In the genomic region with DNA sequence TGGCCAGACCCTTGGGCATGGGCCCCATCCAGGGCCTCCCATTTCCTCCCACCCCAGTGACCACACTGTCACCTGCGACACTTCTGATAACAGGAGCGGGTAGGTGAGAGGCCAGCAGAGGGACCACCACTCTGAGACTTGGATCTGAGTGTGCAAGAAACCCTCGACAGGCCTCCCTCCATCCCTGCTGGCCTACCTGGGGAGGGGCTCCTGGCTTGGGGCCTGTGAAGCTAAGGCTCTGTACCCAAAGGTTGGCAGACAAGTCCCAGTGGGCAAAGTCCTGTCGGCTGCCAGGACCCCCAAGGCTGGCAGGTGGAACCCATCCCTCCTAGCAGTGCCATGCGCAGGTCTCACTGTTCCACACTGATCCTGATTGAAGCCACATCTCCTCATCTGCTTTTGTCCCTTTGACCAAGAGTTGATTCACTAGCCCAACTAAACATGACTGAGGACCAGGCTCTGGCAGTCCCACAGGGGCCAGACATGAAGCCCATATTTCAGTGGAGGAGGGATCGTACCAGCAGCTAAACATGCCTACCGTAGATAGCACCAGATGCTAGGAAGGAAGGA, we compare ENCODE assay signal across 12 cellular contexts. TPM values are rescaled to one million over a fixed set of nuclear protein-coding genes. Genes with fewer than 3 reads are reported as not detected.
DNase-seq lines count a peak whose midpoint lies in the region; ATAC-seq and TF ChIP-seq lines count a peak whose summit lies in the region.
"Had no signal": no experiment of that assay in that cellular context is flagged by ENCODE, and none has a peak within 500 bp of the region (broad histone marks: within the 10 kb centered on the region; RNA-seq: fewer than 3 reads in every experiment).

No MANE protein-coding gene starts in this region.

- TF ChIP-seq CTCF in CD14-positive monocyte (IDR thresholded peaks at IDR 0.05) (no peak), natural killer cell (IDR thresholded peaks at IDR 0.05) (no peak)

- peaks cover 0 to 24% (median 4%) of the 10 kb centered on the region in 3 donors for H3K27me3 Mint-ChIP-seq in CD14-positive monocyte (ENCODE audit: low read depth in 3 of 3)
- H3K27me3 Mint-ChIP-seq in central memory CD8-positive, alpha-beta T cell, result no peaks in the 10 kb centered on the region
- no peaks in the 10 kb centered on the region for H3K27me3 Mint-ChIP-seq in natural killer cell (ENCODE audit: low read depth in 2 of 2)

- peaks cover 0 to 3% (median 0%) of the 10 kb centered on the region in 7 donors for H3K9me3 Mint-ChIP-seq in CD14-positive monocyte
- H3K9me3 Mint-ChIP-seq in central memory CD8-positive, alpha-beta T cell, result no peaks in the 10 kb centered on the region
- no peaks in the 10 kb centered on the region for H3K9me3 Mint-ChIP-seq in natural killer cell

- H3K4me1 Mint-ChIP-seq in CD14-positive monocyte (peaks cover 18% of the 10 kb centered on the region), natural killer cell (peaks cover 12 to 23% of the 10 kb centered on the region in 2 donors)
- peaks cover 28% of the 10 kb centered on the region for H3K4me1 Mint-ChIP-seq in central memory CD8-positive, alpha-beta T cell

- H3K27ac Mint-ChIP-seq in CD14-positive monocyte, result peak overlapping the region in 3 of 7 donors; percentile 19 to 51 (median 41)
- peak overlapping the region; percentile 33 for H3K27ac Mint-ChIP-seq in central memory CD8-positive, alpha-beta T cell (ENCODE audit: low read depth)
- H3K27ac Mint-ChIP-seq in natural killer cell, result peak overlapping the region; percentile 50 to 70

- H3K4me3 Mint-ChIP-seq in CD14-positive monocyte, result no peak overlapping the region
- H3K4me3 Mint-ChIP-seq in central memory CD8-positive, alpha-beta T cell, result no peak overlapping the region
- no peak overlapping the region for H3K4me3 Mint-ChIP-seq in natural killer cell

- H3K36me3 Mint-ChIP-seq in CD14-positive monocyte (peaks cover 6 to 7% of the 10 kb centered on the region in 2 donors), natural killer cell (no peaks in the 10 kb centered on the region)
- peaks cover 2% of the 10 kb centered on the region for H3K36me3 Mint-ChIP-seq in central memory CD8-positive, alpha-beta T cell (ENCODE audit: insufficient read depth)

- intact Hi-C loops in CD14-positive monocyte (cut with micrococcal nuclease), result no loop called here
- intact Hi-C loops in natural killer cell (cut with micrococcal nuclease), result no loop called here

- DNase-seq in CD14-positive monocyte (ENCODE audit: low spot score), result peak; percentile 36
- DNase-seq in central memory CD8-positive, alpha-beta T cell (ENCODE audit: low spot score in 2 of 2), result no peak
- no peak for DNase-seq in natural killer cell
- DNase-seq in iPS-NIHi11 (ENCODE audit: low spot score), result no peak
- no peak for DNase-seq in NCI-H187 treated with DMSO at 0.1 percent for 48 hours (lab: John Stamatoyannopoulos, UW)
- DNase-seq in NCI-H510A treated with DMSO at 0.1 percent for 48 hours (lab: John Stamatoyannopoulos, UW), result no peak
- DNase-seq: activated gamma-delta T cell treated with Interleukin-2 at 50 U/mL for 16 hours; colonic mucosa; NCI-H2081 treated with DMSO at 0.1 percent for 48 hours; stimulated activated CD4-positive, alpha-beta T cell treated with anti-CD3 and anti-CD28 coated beads, Interleukin-4, amount 100 ng/mL, for 24 hours; T1000 had no signal

- no peak for ATAC-seq in GM18505 (IDR thresholded peaks at IDR 0.05; ENCODE audit: unreplicated experiment)
- no peak for ATAC-seq in central memory CD8-positive, alpha-beta T cell (replicated peaks; ENCODE audit: extremely low read depth, poor library complexity, severe bottlenecking)
- no peak for ATAC-seq in natural killer cell

- peak; percentile 6 for TF ChIP-seq POLR2A in GM18505 (IDR thresholded peaks at IDR 0.05; ENCODE audit: borderline replicate concordance, extremely low read depth, insufficient read depth, insufficient read length)

RNA-seq across cellular contexts. Expression of a gene that starts 1.2 kb away (rescaled TPM):
- not detected for polyA plus RNA-seq in CD14-positive monocyte
- total RNA-seq in natural killer cell, result 1 to 10 TPM; 1.0 to 1.9 (median 1.5) TPM

RNA-seq across cellular contexts. Expression of a gene that starts 15.8 kb away (rescaled TPM):
- polyA plus RNA-seq in CD14-positive monocyte, result 1 to 10 TPM; 4.8 TPM
- total RNA-seq in natural killer cell, result 10 to 100 TPM; 41.7 to 74.1 (median 50.9) TPM

RNA-seq across cellular contexts. Expression of a gene that starts 22.1 kb away (rescaled TPM):
- 100 to 1,000 TPM; 304 to 321 TPM for polyA plus RNA-seq in CD14-positive monocyte
- total RNA-seq in natural killer cell, result 100 to 1,000 TPM; 123 to 129 (median 129) TPM

RNA-seq across cellular contexts. Expression of a gene that starts 37.6 kb away (rescaled TPM):
- polyA plus RNA-seq in CD14-positive monocyte, result not detected
- total RNA-seq in natural killer cell, result 1 to 10 TPM; 3.3 to 9.0 (median 6.4) TPM

RNA-seq across cellular contexts. Expression of a gene that starts 56.8 kb away (rescaled TPM):
- 10 to 100 TPM; 24.1 to 25.7 TPM for polyA plus RNA-seq in CD14-positive monocyte
- 10 to 100 TPM; 30.1 to 38.3 (median 38.1) TPM for total RNA-seq in natural killer cell
